Comparison of ENCODE assay signal across 29 cellular contexts in the genomic region with DNA sequence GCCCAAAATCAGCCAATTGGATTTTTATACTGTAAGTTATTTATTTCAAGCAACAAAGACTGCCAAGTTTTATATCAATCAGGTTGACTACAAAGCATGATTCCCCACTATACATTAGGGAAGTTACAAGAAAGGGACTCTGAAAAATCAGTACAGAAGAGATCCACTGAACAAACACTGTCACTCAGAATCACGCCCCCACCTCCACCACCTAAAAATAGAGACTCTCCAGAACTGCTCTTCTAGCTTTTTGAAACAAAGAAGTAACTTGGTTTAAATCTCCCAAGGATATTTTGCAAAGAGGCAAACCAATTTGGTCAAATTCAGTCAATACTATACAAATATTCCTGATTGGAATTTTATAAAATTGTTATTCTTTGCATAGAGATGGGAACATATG.
A peak's percentile ranks its signal among the peaks of the same experiment; 100 is the strongest.
DNase-seq lines count a peak whose midpoint lies in the region; TF ChIP-seq lines count a peak whose summit lies in the region.
"Had no signal": no experiment of that assay in that cellular context is flagged by ENCODE, and none has a peak within 500 bp of the region (broad histone marks: within the 10 kb centered on the region; RNA-seq: fewer than 3 reads in every experiment).

No MANE protein-coding gene starts in this region.

- no peaks in the 10 kb centered on the region for H3K4me1 ChIP-seq in tibial nerve
- H3K4me1 ChIP-seq: A549; BE2C; BLaER1; BLaER1 treated with 17β-estradiol and CSF1 and Interleukin-3, amounts not matched to agents 10 nM and 100 nM; Caco-2 had no signal

- H3K4me3 ChIP-seq in tibial nerve: no peak overlapping the region
- H3K4me3 ChIP-seq: A549; BLaER1; BLaER1 treated with 17β-estradiol and CSF1 and Interleukin-3, amounts not matched to agents 10 nM and 100 nM had no signal

- no peak for TF ChIP-seq CTCF in tibial nerve (IDR thresholded peaks at IDR 0.05)

- no peaks in the 10 kb centered on the region for H3K9me3 ChIP-seq in tibial nerve
- H3K9me3 ChIP-seq: A549, BE2C, BLaER1, Caco-2 had no signal

- intact Hi-C loops in head of caudate nucleus (cut with DNase I): no loop called here

- DNase-seq in head of caudate nucleus (peak in 24 of 42 donors; percentile 1 to 66 (median 25)), putamen (ENCODE audit: low spot score) (peak; percentile 21), DMS114 treated with DMSO at 0.1 percent for 48 hours (lab: John Stamatoyannopoulos, UW; ENCODE audit: unreplicated experiment) (no peak), tibial nerve (ENCODE audit: low spot score in 2 of 2) (no peak)
- DNase-seq: 8988T; ACHN; AML-193; BE2C; C1 segment of cervical spinal cord; Caco-2; Calu3; CD4-positive, alpha-beta memory T cell; CD4-positive, alpha-beta T cell; CD4-positive, CD25-positive, alpha-beta regulatory T cell; CD8-positive, alpha-beta memory T cell; CD8-positive, alpha-beta T cell; COR-L47; DMS 273 treated with DMSO at 0.1 percent for 48 hours; DMS153; DMS53; DMS79; DMS79 treated with DMSO at 0.1 percent for 48 hours; DND-41; EL had no signal

- no peaks in the 10 kb centered on the region for H3K27me3 ChIP-seq in tibial nerve
- H3K27me3 ChIP-seq: BE2C; BLaER1; BLaER1 treated with 17β-estradiol and CSF1 and Interleukin-3, amounts not matched to agents 10 nM and 100 nM had no signal

- H3K36me3 ChIP-seq in tibial nerve: no peaks in the 10 kb centered on the region
- H3K36me3 ChIP-seq: BE2C; BLaER1; BLaER1 treated with 17β-estradiol and CSF1 and Interleukin-3, amounts not matched to agents 10 nM and 100 nM had no signal

- TF ChIP-seq POLR2A in tibial nerve (IDR thresholded peaks at IDR 0.05): no peak

- no peak overlapping the region for H3K27ac ChIP-seq in tibial nerve
- H3K27ac ChIP-seq: 22Rv1; A549; BLaER1; BLaER1 treated with 17β-estradiol and CSF1 and Interleukin-3, amounts not matched to agents 10 nM and 100 nM; C4-2B had no signal

- WGBS in tibial nerve, 2 donors: 59 to 61% methylated on average over 1 of the region's 1 CpG

- TF ChIP-seq EP300 in tibial nerve (IDR thresholded peaks at IDR 0.05): no peak

Comparison
In these comparisons a context has a peak if more than half of its experiments do, and no peak if none do; other contexts are left out.
1. DNase-seq: peak in head of caudate nucleus (24 of 42) and putamen (single experiment); none in DMS114 treated with DMSO at 0.1 percent for 48 hours (single experiment) and tibial nerve (0 of 2).